ENCODE assay signal across 8 cellular contexts in the genomic region with DNA sequence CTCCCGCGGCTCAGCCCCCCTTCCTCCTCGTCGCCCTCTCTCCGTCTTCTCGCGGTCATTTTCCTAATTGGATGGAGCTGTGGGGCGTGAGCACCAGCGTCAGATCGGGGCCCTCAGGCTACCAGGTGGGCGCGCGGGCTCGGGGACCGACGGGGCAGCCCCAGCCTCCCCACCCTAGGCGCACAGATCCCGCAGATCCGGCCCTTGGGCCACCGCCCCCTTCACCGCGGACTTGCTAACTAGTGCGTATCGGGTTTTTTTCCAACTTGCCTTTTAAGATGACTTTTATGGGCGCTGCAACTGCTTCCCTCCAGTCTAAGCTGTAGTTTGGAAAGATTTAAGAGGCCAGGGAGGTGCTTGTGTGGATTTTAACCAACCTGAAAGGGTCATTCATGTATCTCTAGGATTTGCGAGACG. TPM values are rescaled to one million over a fixed set of nuclear protein-coding genes. Genes with fewer than 3 reads are reported as not detected.
DNase-seq lines count a peak whose midpoint lies in the region; ATAC-seq lines count a peak whose summit lies in the region.

No MANE protein-coding gene starts in this region.

- H3K4me1 Mint-ChIP-seq in CD4-positive, alpha-beta memory T cell = peaks cover 35 to 72% (median 59%) of the 10 kb centered on the region in 4 donors

- H3K27me3 ChIP-seq in CD4-positive, alpha-beta memory T cell (ENCODE audit: insufficient read depth, low read length) = no peaks in the 10 kb centered on the region

- peaks cover 0 to 5% (median 0%) of the 10 kb centered on the region in 8 donors for H3K9me3 Mint-ChIP-seq in CD4-positive, alpha-beta memory T cell

- no peaks in the 10 kb centered on the region for H3K36me3 ChIP-seq in CD4-positive, alpha-beta memory T cell (ENCODE audit: insufficient read depth, low read length)

- H3K27ac Mint-ChIP-seq in CD4-positive, alpha-beta memory T cell = peak overlapping the region; percentile 73 to 96 (median 91)

- peak in 4 of 5 donors; percentile 27 to 68 (median 31) for DNase-seq in CD4-positive, alpha-beta memory T cell
- peak; percentile 34 for DNase-seq in NCI-H2171 (lab: John Stamatoyannopoulos, UW)
- peak; percentile 43 for DNase-seq in activated naive CD4-positive, alpha-beta T cell treated with Interleukin-2 at 50 U/mL for 16 hours
- peak in 29 of 42 donors; percentile 6 to 68 (median 37) for DNase-seq in head of caudate nucleus
- peak in 6 of 10 donors; percentile 19 to 87 (median 53) for DNase-seq in posterior cingulate gyrus

- peaks cover 72% of the 10 kb centered on the region for H3K4me1 ChIP-seq in CD4-positive, alpha-beta memory T cell (ENCODE audit: insufficient read depth, low read length)

- peak; percentile 23 for ATAC-seq in GM21423 (IDR thresholded peaks at IDR 0.05; ENCODE audit: unreplicated experiment)
- ATAC-seq in HG03196 (IDR thresholded peaks at IDR 0.05; ENCODE audit: unreplicated experiment) = no peak
- no peak for ATAC-seq in GM18907 (IDR thresholded peaks at IDR 0.05; ENCODE audit: unreplicated experiment)

- H3K9me3 ChIP-seq in CD4-positive, alpha-beta memory T cell (ENCODE audit: control insufficient read depth in 1 of 2, low read length in 2 of 2) = no peaks in the 10 kb centered on the region

- intact Hi-C loops in CD4-positive, alpha-beta memory T cell (cut with micrococcal nuclease) = loop anchor here (1.0 to 2.0 kb wide), 2 partner anchors 11 to 68 kb away; no protein-coding TSS in a partner anchor
- intact Hi-C loops in head of caudate nucleus (cut with DNase I) (loop anchor here (10.0 kb wide), 2 partner anchors 62 to 108 kb away; partner anchors contain the start of gene AP3S2), posterior cingulate gyrus (cut with DNase I) (loop anchor here (10.0 kb wide), 1 partner anchor 108 kb away; the partner anchor contains the start of gene AP3S2)

- peak overlapping the region; percentile 82 to 90 (median 86) for H3K4me3 Mint-ChIP-seq in CD4-positive, alpha-beta memory T cell

- peak overlapping the region in 1 of 2 donors; percentile 47 for H3K4me3 ChIP-seq in CD4-positive, alpha-beta memory T cell (ENCODE audit: low read length in 2 of 2)

- POLR2A ChIA-PET in CD4-positive, alpha-beta memory T cell (lab: Charles Lee; ENCODE audit: partially characterized antibody) = interaction anchor here (0.9 to 4.9 kb wide), 14 partner anchors 10 to 108 kb away, joined by 3 to 40 read pairs (median 4); partner anchors contain the start of genes AP3S2 and IDH2

- H3K27me3 Mint-ChIP-seq in CD4-positive, alpha-beta memory T cell = no peaks in the 10 kb centered on the region

- peaks cover 0 to 8% of the 10 kb centered on the region in 2 donors for H3K36me3 Mint-ChIP-seq in CD4-positive, alpha-beta memory T cell

- CTCF ChIA-PET in CD4-positive, alpha-beta memory T cell (lab: Charles Lee; ENCODE audit: partially characterized antibody) = interaction anchor here (0.7 to 4.6 kb wide), 5 partner anchors 8 to 73 kb away, joined by 3 to 19 read pairs (median 3); no protein-coding TSS in a partner anchor

- H3K27ac ChIP-seq in CD4-positive, alpha-beta memory T cell (ENCODE audit: low read depth, low read length) = peak overlapping the region; percentile 61

RNA-seq across cellular contexts. Expression of gene ZNF710, which starts 1.3 kb away (rescaled TPM):
- total RNA-seq in CD4-positive, alpha-beta memory T cell = 10 to 100 TPM; 19.2 to 19.7 TPM
- 1 to 10 TPM in 1 of 2 donors, under 1 TPM in 1; 0.10 to 2.7 TPM for polyA plus RNA-seq in CD4-positive, alpha-beta memory T cell
